ENCODE assay signal across 1 cellular context in genomic region chr3:155335955-155336354, GRCh38.
TF ChIP-seq lines count a peak whose summit lies in the region.

No MANE protein-coding gene starts in this region.

TF ChIP-seq in GM23338, 12 proteins besides CTCF, POLR2A, EP300 and RAD21:
- TF ChIP-seq EZH2 (IDR thresholded peaks at IDR 0.05; ENCODE audit: low read depth, unreplicated experiment) (no peak), STAT1 (IDR thresholded peaks at IDR 0.05; ENCODE audit: unreplicated experiment) (no peak), ZNF114 (CRISPR knock-in tag; IDR thresholded peaks at IDR 0.05) (no peak), NANOG (IDR thresholded peaks at IDR 0.05; ENCODE audit: borderline replicate concordance) (no peak), CREB1 (CRISPR knock-in tag; IDR thresholded peaks at IDR 0.05; ENCODE audit: low read depth) (no peak), ETS1 (IDR thresholded peaks at IDR 0.05) (no peak), POLR2AphosphoS5 (IDR thresholded peaks at IDR 0.05; ENCODE audit: low read depth) (no peak), REST (IDR thresholded peaks at IDR 0.05; ENCODE audit: unreplicated experiment) (no peak), JUNB (IDR thresholded peaks at IDR 0.05; ENCODE audit: unreplicated experiment) (no peak), ZNF331 (CRISPR knock-in tag; IDR thresholded peaks at IDR 0.05; ENCODE audit: low read depth) (no peak), ZNF462 (CRISPR knock-in tag; IDR thresholded peaks at IDR 0.05) (no peak), EZH2phosphoT487 (IDR thresholded peaks at IDR 0.05; ENCODE audit: unreplicated experiment) (no peak)
TF ChIP-seq in GM23338: peak in this region for 0.
